ENCODE assay signal across 26 cellular contexts in genomic region chr20:61881416-61881815, GRCh38.
"Had no signal": no experiment of that assay in that cellular context is flagged by ENCODE, and none has a peak within 500 bp of the region (broad histone marks: within the 10 kb centered on the region; RNA-seq: fewer than 3 reads in every experiment).

No MANE protein-coding gene starts in this region.

- H3K4me1 ChIP-seq: colonic mucosa, gastroesophageal sphincter, heart left ventricle, lower lobe of right lung, psoas muscle, sigmoid colon, stomach, thyroid gland, vagina had no signal

- H3K4me2 ChIP-seq: hepatocyte had no signal

- H3K36me3 ChIP-seq: colonic mucosa, gastroesophageal sphincter, heart left ventricle, lower lobe of right lung, ovary, sigmoid colon, stomach, thyroid gland, vagina had no signal

- ATAC-seq: esophagus mucosa; gastroesophageal sphincter; heart left ventricle; left ventricle myocardium superior; lower lobe of right lung; naive thymus-derived CD8-positive, alpha-beta T cell; psoas muscle; stimulated activated effector memory CD8-positive, alpha-beta T cell treated with anti-CD3 and anti-CD28 coated beads, Interleukin-12 subunit alpha, Interleukin-12 subunit beta, amount 100 ng/mL, for 72 hours had no signal

- H3K4me3 ChIP-seq: colonic mucosa, gastroesophageal sphincter, heart left ventricle, hepatocyte, lower lobe of right lung, ovary, psoas muscle, sigmoid colon, stomach, thyroid gland, vagina had no signal

- H3K9me3 ChIP-seq: colonic mucosa, gastroesophageal sphincter, heart left ventricle, lower lobe of right lung, ovary, psoas muscle, sigmoid colon, stomach, thyroid gland, vagina had no signal

- DNase-seq: colonic mucosa; effector CD8-positive, alpha-beta T cell; endodermal cell; foreskin fibroblast; kidney glomerular epithelial cell; left ventricle myocardium superior; lower lobe of right lung; naive thymus-derived CD8-positive, alpha-beta T cell; nephron progenitor cell; occipital lobe; ovary; sigmoid colon; stimulated activated CD4-positive, alpha-beta T cell treated with anti-CD3 and anti-CD28 coated beads, Interleukin-2, amount 100 ng/mL, for 24 hours; stimulated activated CD4-positive, alpha-beta T cell treated with anti-CD3 and anti-CD28 coated beads, Interleukin-4, amount 100 ng/mL, for 24 hours; stimulated activated naive CD4-positive, alpha-beta T cell treated with Interleukin-2 at 50 U/mL for 16 hours; stomach; thyroid gland; trophoblast cell had no signal

- H3K27ac ChIP-seq: colonic mucosa, epithelial cell of prostate, gastroesophageal sphincter, heart left ventricle, hepatocyte, lower lobe of right lung, ovary, psoas muscle, sigmoid colon, stomach, thyroid gland, vagina had no signal

- H3K27me3 ChIP-seq: colonic mucosa, hepatocyte, ovary, thyroid gland, vagina had no signal
